In the genomic region with DNA sequence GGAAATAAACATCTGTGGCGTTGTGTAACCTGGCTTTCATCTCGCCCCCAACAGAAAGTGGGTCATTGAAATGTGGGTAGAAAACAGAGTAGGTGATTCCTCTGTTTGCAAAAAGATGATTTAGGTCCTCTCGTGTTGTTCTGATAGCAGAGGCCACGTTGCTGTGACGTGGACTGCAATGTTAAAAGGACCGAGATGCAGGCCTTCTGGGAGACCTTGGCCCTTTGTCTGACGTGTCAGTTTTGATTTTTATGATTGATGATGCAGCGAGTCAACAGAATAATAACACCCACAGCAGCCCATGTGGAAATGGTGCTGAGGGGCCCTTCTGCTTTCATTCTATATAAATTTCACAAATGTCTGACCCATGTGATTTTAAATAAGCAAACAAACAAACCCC, we compare ENCODE assay signal across 15 cellular contexts.
"Had no signal": no experiment of that assay in that cellular context is flagged by ENCODE, and none has a peak within 500 bp of the region (broad histone marks: within the 10 kb centered on the region; RNA-seq: fewer than 3 reads in every experiment).

No MANE protein-coding gene starts in this region.

- DNase-seq: heart left ventricle; hippocampal formation; mesendoderm; naive B cell; occipital lobe; sigmoid colon; stimulated activated CD4-positive, alpha-beta T cell treated with anti-CD3 and anti-CD28 coated beads, Interleukin-12 subunit alpha, Interleukin-12 subunit beta, amount 100 ng/mL, for 4 hours; stimulated activated naive CD4-positive, alpha-beta T cell; stomach; substantia nigra had no signal

- H3K4me3 ChIP-seq: heart left ventricle, prostate gland, sigmoid colon, skin epidermis, stomach, thoracic aorta had no signal

- H3K4me3 Mint-ChIP-seq: dendritic cell treated with granulocyte-macrophage colony-stimulating factor and Interleukin-4, amounts not matched to agents 40 ng/mL and 50 ng/mL, for 4 days had no signal

- ATAC-seq: heart left ventricle had no signal

- H3K36me3 Mint-ChIP-seq: naive B cell had no signal

- H3K36me3 ChIP-seq: heart left ventricle, prostate gland, sigmoid colon, stomach, thoracic aorta had no signal

- H3K4me1 Mint-ChIP-seq: naive B cell had no signal

- H3K27me3 ChIP-seq: sigmoid colon had no signal

- H2AFZ ChIP-seq: parathyroid adenoma had no signal

- H3K4me1 ChIP-seq: parathyroid adenoma, prostate gland had no signal

- H3K9ac ChIP-seq: parathyroid adenoma had no signal

- H3K9me3 ChIP-seq: heart left ventricle, prostate gland, sigmoid colon, stomach, thoracic aorta had no signal

- H3K27ac Mint-ChIP-seq: dendritic cell treated with granulocyte-macrophage colony-stimulating factor and Interleukin-4, amounts not matched to agents 40 ng/mL and 50 ng/mL, for 4 days; naive B cell had no signal

- H3K79me2 ChIP-seq: parathyroid adenoma had no signal

- H3K27ac ChIP-seq: heart left ventricle, parathyroid adenoma, prostate gland, sigmoid colon, skin epidermis, stomach, thoracic aorta had no signal
